8 cellular contexts compared by ENCODE assay signal in genomic region chr1:176206006-176206960, GRCh38. TPM values are rescaled to one million over a fixed set of nuclear protein-coding genes. Genes with fewer than 3 reads are reported as not detected.
DNase-seq lines count a peak whose midpoint lies in the region; ATAC-seq, FAIRE-seq and TF ChIP-seq lines count a peak whose summit lies in the region.

No MANE protein-coding gene starts in this region.

- H3K27me3 ChIP-seq in SJCRH30 (no peaks in the 10 kb centered on the region), breast epithelium (no peaks in the 10 kb centered on the region), small intestine (ENCODE audit: control insufficient read depth in 2 of 2, insufficient read depth in 2 of 2, low read length in 2 of 2) (no peaks in the 10 kb centered on the region)

- H3K4me1 ChIP-seq in SJCRH30 (no peaks in the 10 kb centered on the region), breast epithelium (peaks cover 0 to 10% of the 10 kb centered on the region in 2 donors), small intestine (ENCODE audit: control insufficient read depth in 2 of 2, insufficient read depth in 1 of 2, low read depth in 1 of 2, low read length in 1 of 2) (peaks cover 4 to 8% of the 10 kb centered on the region in 2 donors)

- H3K9me3 ChIP-seq in SJCRH30 (replicated peaks) (no peaks in the 10 kb centered on the region), breast epithelium (no peaks in the 10 kb centered on the region), small intestine (ENCODE audit: control insufficient read depth, low read depth) (no peaks in the 10 kb centered on the region)

- 0% methylated on average over 33 to 58 of the region's 58 CpGs for WGBS in small intestine, 3 donors

- H3K27ac ChIP-seq in SJCRH30 (peak overlapping the region; percentile 82), breast epithelium (peak overlapping the region; percentile 95 to 98), small intestine (ENCODE audit: low read depth in 1 of 2, low read length in 1 of 2) (peak overlapping the region; percentile 97 to 100)

- ATAC-seq in GM19438 (IDR thresholded peaks at IDR 0.05; ENCODE audit: low read depth, unreplicated experiment) (peak; percentile 16), HG03460 (IDR thresholded peaks at IDR 0.05; ENCODE audit: unreplicated experiment) (peak; percentile 23)

- H3K36me3 ChIP-seq in SJCRH30 (no peaks in the 10 kb centered on the region), breast epithelium (no peaks in the 10 kb centered on the region), small intestine (ENCODE audit: control insufficient read depth in 2 of 2, insufficient read depth in 2 of 2, low read length in 2 of 2) (no peaks in the 10 kb centered on the region)

- peak overlapping the region; percentile 71 for H3K4me3 ChIP-seq in SJCRH30
- peak overlapping the region; percentile 92 to 99 (median 98) for H3K4me3 ChIP-seq in breast epithelium
- peak overlapping the region; percentile 89 to 99 for H3K4me3 ChIP-seq in small intestine (ENCODE audit: low read depth in 1 of 2, low read length in 2 of 2)

- DNase-seq in DMS53 treated with DMSO at 0.1 percent for 48 hours (lab: John Stamatoyannopoulos, UW; ENCODE audit: unreplicated experiment) (peak; percentile 16), SJCRH30 (peak; percentile 51 to 62), breast epithelium (ENCODE audit: low spot score in 2 of 2) (peak in 1 of 2 donors; percentile 18), iPS-NIHi7 (ENCODE audit: extremely low spot score) (peak; percentile 57), small intestine (peak; percentile 60), NCI-H1436 (lab: John Stamatoyannopoulos, UW) (no peak)

- FAIRE-seq in small intestine (lab: Jason Lieb, UNC): no peak

- intact Hi-C loops in breast epithelium (cut with DNase I; ENCODE audit: low total_unique reads): no loop called here

- no peak for TF ChIP-seq POLR2A in breast epithelium (IDR thresholded peaks at IDR 0.05)

- no peak for TF ChIP-seq CTCF in breast epithelium (IDR thresholded peaks at IDR 0.05)

RNA-seq across cellular contexts. Expression of gene COP1, which starts 0.8 kb away (rescaled TPM):
- total RNA-seq in SJCRH30 (2014; rRNA removed; shearing (Covaris generic)): 42.2 and 43.6 TPM in 2 replicates
- 10 to 100 TPM; 65.9 to 74.1 (median 68.1) TPM for total RNA-seq in breast epithelium
- polyA plus RNA-seq in small intestine: 10 to 100 TPM; 34.2 to 68.4 (median 43.0) TPM
